8 cellular contexts compared by ENCODE assay signal in the genomic region with DNA sequence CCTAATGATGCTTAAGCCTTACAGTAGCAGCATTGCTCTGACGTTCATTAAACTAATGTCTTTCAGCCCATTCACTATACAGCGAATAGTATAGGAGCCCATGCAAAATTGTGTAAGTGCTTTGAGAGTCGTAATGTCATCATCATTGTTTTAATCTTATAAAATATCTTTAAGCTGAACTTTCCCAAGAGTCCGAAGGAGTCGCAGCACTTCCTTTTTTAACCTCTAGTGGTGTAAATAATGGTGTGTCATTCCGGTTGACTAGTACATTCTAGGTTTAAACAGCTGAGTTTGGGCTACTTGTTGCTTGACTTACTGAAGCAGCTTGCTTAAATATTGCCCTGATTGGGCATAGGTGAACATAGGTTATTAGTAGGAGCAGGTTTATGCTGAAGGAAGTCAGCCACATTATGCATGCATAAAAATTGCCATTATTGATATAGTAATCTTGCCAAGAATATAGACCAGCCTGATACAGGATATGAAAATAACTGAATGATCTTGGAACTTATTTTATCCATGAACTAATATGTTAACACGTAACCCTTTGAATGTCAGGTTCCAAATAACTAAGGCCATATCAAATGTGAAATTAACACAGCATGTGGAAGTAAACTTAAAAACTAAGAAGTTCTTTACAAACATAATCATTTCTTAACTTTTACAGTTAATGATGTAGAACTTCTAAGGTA. TPM values are rescaled to one million over a fixed set of nuclear protein-coding genes. Genes with fewer than 3 reads are reported as not detected.
DNase-seq lines count a peak whose midpoint lies in the region; ATAC-seq and TF ChIP-seq lines count a peak whose summit lies in the region.

No MANE protein-coding gene starts in this region.

- 1 to 2% methylated on average over 7 of the region's 7 CpGs for WGBS in gastroesophageal sphincter (ENCODE audit: low coverage in 1 of 2), 2 donors
- WGBS in sigmoid colon, 2 donors: 4% methylated on average over 7 of the region's 7 CpGs

- no peaks in the 10 kb centered on the region for H3K27me3 Mint-ChIP-seq in activated CD4-positive, alpha-beta memory T cell treated with anti-CD3 and anti-CD28 coated beads, Interleukin-2, amount 10 ng/mL, durations not matched to agents 7 days and 5 days

- peak; percentile 42 for DNase-seq in stimulated activated CD4-positive, alpha-beta T cell treated with anti-CD3 and anti-CD28 coated beads, Interleukin-4, amount 100 ng/mL, for 24 hours
- no peak for DNase-seq in stimulated activated CD4-positive, alpha-beta T cell treated with anti-CD3 and anti-CD28 coated beads, Interleukin-4, amount 100 ng/mL, for 1 hour
- peak; percentile 81 for DNase-seq in NB4 (ENCODE audit: low read depth)
- DNase-seq in activated CD4-positive, alpha-beta memory T cell treated with anti-CD3 and anti-CD28 coated beads, Interleukin-2, amount 10 ng/mL, durations not matched to agents 7 days and 5 days: peak; percentile 25
- no peak for DNase-seq in sigmoid colon

- no peaks in the 10 kb centered on the region for H3K9me3 Mint-ChIP-seq in activated CD4-positive, alpha-beta memory T cell treated with anti-CD3 and anti-CD28 coated beads, Interleukin-2, amount 10 ng/mL, durations not matched to agents 7 days and 5 days

- TF ChIP-seq EP300 in gastroesophageal sphincter (IDR thresholded peaks at IDR 0.05) (no peak), sigmoid colon (IDR thresholded peaks at IDR 0.05) (no peak)

- CTCF ChIA-PET in activated CD4-positive, alpha-beta memory T cell treated with anti-CD3 and anti-CD28 coated beads, Interleukin-2, amount 10 ng/mL, durations not matched to agents 7 days and 5 days (lab: Charles Lee): interaction anchor here (0.5 to 2.2 kb wide), 16 partner anchors 11 to 179 kb away, joined by 3 to 11 read pairs (median 6); a partner anchor contains a TSS

- peaks cover 0 to 56% (median 21%) of the 10 kb centered on the region in 3 donors for H3K4me1 ChIP-seq in gastroesophageal sphincter
- H3K4me1 ChIP-seq in sigmoid colon: peaks cover 0 to 58% (median 41%) of the 10 kb centered on the region in 4 donors

- ATAC-seq in gastroesophageal sphincter (no peak), GM21390 (IDR thresholded peaks at IDR 0.05; ENCODE audit: unreplicated experiment) (no peak), GM21423 (IDR thresholded peaks at IDR 0.05; ENCODE audit: unreplicated experiment) (no peak)

- H3K27ac Mint-ChIP-seq in activated CD4-positive, alpha-beta memory T cell treated with anti-CD3 and anti-CD28 coated beads, Interleukin-2, amount 10 ng/mL, durations not matched to agents 7 days and 5 days: peak overlapping the region; percentile 87

- POLR2A ChIA-PET in activated CD4-positive, alpha-beta memory T cell treated with anti-CD3 and anti-CD28 coated beads, Interleukin-2, amount 10 ng/mL, durations not matched to agents 7 days and 5 days (lab: Charles Lee): interaction anchor here (0.9 to 6.3 kb wide), 18 partner anchors 12 to 191 kb away, joined by 3 to 83 read pairs (median 7); no protein-coding TSS in a partner anchor

- intact Hi-C loops in sigmoid colon (cut with DNase I): loop anchor here (5.0 kb wide), 1 partner anchor 837 kb away; a partner anchor contains a TSS

- H3K4me1 Mint-ChIP-seq in activated CD4-positive, alpha-beta memory T cell treated with anti-CD3 and anti-CD28 coated beads, Interleukin-2, amount 10 ng/mL, durations not matched to agents 7 days and 5 days: peaks cover 35% of the 10 kb centered on the region

- no peak for TF ChIP-seq POLR2A in NB4 (IDR thresholded peaks at IDR 0.05; ENCODE audit: extremely low read depth, insufficient read length)
- TF ChIP-seq POLR2A in gastroesophageal sphincter (IDR thresholded peaks at IDR 0.05): no peak
- TF ChIP-seq POLR2A in sigmoid colon (IDR thresholded peaks at IDR 0.05): no peak

- no peaks in the 10 kb centered on the region for H3K27me3 ChIP-seq in gastroesophageal sphincter
- no peaks in the 10 kb centered on the region for H3K27me3 ChIP-seq in sigmoid colon

- TF ChIP-seq CTCF in NB4 (IDR thresholded peaks at IDR 0.05; ENCODE audit: low read depth, low read length): no peak
- peak; percentile 34 to 69 (median 56) for TF ChIP-seq CTCF in gastroesophageal sphincter (IDR thresholded peaks at IDR 0.05)
- peak; percentile 18 to 65 (median 47) for TF ChIP-seq CTCF in sigmoid colon (IDR thresholded peaks at IDR 0.05)

- H3K36me3 Mint-ChIP-seq in activated CD4-positive, alpha-beta memory T cell treated with anti-CD3 and anti-CD28 coated beads, Interleukin-2, amount 10 ng/mL, durations not matched to agents 7 days and 5 days (ENCODE audit: low read depth): peaks cover 54% of the 10 kb centered on the region

- H3K9me3 ChIP-seq in gastroesophageal sphincter: no peaks in the 10 kb centered on the region
- H3K9me3 ChIP-seq in sigmoid colon: no peaks in the 10 kb centered on the region

- H3K4me3 ChIP-seq in NB4 (ENCODE audit: low read depth, low read length) (peak overlapping the region; percentile 86), gastroesophageal sphincter (peak overlapping the region; percentile 92 to 96), sigmoid colon (peak overlapping the region; percentile 87 to 97 (median 93))

- H3K36me3 ChIP-seq in gastroesophageal sphincter: no peaks in the 10 kb centered on the region
- H3K36me3 ChIP-seq in sigmoid colon: no peaks in the 10 kb centered on the region

- H3K27ac ChIP-seq in gastroesophageal sphincter: peak overlapping the region in 3 of 4 donors; percentile 8 to 99 (median 97)
- peak overlapping the region; percentile 97 to 99 (median 99) for H3K27ac ChIP-seq in sigmoid colon

- peak overlapping the region; percentile 93 for H3K4me3 Mint-ChIP-seq in activated CD4-positive, alpha-beta memory T cell treated with anti-CD3 and anti-CD28 coated beads, Interleukin-2, amount 10 ng/mL, durations not matched to agents 7 days and 5 days

RNA-seq across cellular contexts. Expression of a gene that starts 2.6 kb away (rescaled TPM):
- total RNA-seq in activated CD4-positive, alpha-beta memory T cell treated with anti-CD3 and anti-CD28 coated beads, Interleukin-2, amount 10 ng/mL, durations not matched to agents 7 days and 5 days: 100 to 1,000 TPM; 154 to 180 TPM
- total RNA-seq in gastroesophageal sphincter (100 to 1,000 TPM; 109 to 245 (median 135) TPM), sigmoid colon (100 to 1,000 TPM in 1 of 4 donors, 10 to 100 TPM in 3; 73.6 to 146 (median 84.8) TPM)
- polyA plus RNA-seq in sigmoid colon: 10 to 100 TPM; 13.2 to 39.8 (median 17.1) TPM

Comparison
In these comparisons a context has a peak if more than half of its experiments do, and no peak if none do; other contexts are left out.
1. DNase-seq: peak in stimulated activated CD4-positive, alpha-beta T cell treated with anti-CD3 and anti-CD28 coated beads, Interleukin-4, amount 100 ng/mL, for 24 hours (single experiment), NB4 (single experiment) and activated CD4-positive, alpha-beta memory T cell treated with anti-CD3 and anti-CD28 coated beads, Interleukin-2, amount 10 ng/mL, durations not matched to agents 7 days and 5 days (single experiment); none in stimulated activated CD4-positive, alpha-beta T cell treated with anti-CD3 and anti-CD28 coated beads, Interleukin-4, amount 100 ng/mL, for 1 hour (single experiment) and sigmoid colon (single experiment).
2. Peak in every context shown above with its lines, with median percentiles within 50 percentile points of each other: H3K4me3 ChIP-seq.